28 cellular contexts compared by ENCODE assay signal in the genomic region with DNA sequence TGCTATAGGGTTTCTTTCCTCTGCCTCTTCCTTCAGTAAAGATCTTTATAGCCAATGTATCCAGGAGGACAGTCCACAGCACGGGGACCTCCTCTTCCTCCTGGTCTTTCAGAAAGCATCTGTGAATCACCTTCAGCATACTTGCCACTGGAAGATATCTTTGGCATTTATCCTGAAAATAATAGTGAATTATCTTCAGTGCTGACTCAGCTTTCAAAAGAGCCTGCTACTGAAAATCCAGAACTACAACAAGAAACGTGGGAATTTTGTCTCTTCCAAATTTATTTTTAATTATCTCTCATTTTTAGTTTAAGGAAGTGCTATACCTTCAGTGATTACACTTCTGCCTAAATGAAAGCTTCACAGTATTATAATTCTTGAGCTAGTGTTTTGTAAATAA. TPM values are rescaled to one million over a fixed set of nuclear protein-coding genes. Genes with fewer than 3 reads are reported as not detected.
"Had no signal": no experiment of that assay in that cellular context is flagged by ENCODE, and none has a peak within 500 bp of the region (broad histone marks: within the 10 kb centered on the region; RNA-seq: fewer than 3 reads in every experiment).

No MANE protein-coding gene starts in this region.

- H3K9me3 ChIP-seq: Peyer's patch had no signal

- H3K36me3 ChIP-seq: cardiac muscle cell, Peyer's patch had no signal

- H3K4me3 ChIP-seq: cardiac muscle cell, Peyer's patch had no signal

- DNase-seq: activated CD4-positive, alpha-beta memory T cell treated with anti-CD3 and anti-CD28 coated beads, Interleukin-2, amount 10 ng/mL, durations not matched to agents 7 days and 5 days; activated CD4-positive, alpha-beta T cell treated with anti-CD3 and anti-CD28 coated beads for 1 hour; activated CD4-positive, alpha-beta T cell treated with anti-CD3 and anti-CD28 coated beads for 48 hours; activated CD4-positive, CD25-positive, alpha-beta regulatory T cell; activated gamma-delta T cell; activated naive CD4-positive, alpha-beta T cell treated with Interleukin-2 at 50 U/mL for 16 hours; activated naive CD8-positive, alpha-beta T cell treated with anti-CD3 and anti-CD28 coated beads, Interleukin-2, amount 10 ng/mL, durations not matched to agents 7 days and 5 days; activated T-cell treated with anti-CD3 and anti-CD28 coated beads, Interleukin-2, amount 50 U/mL, for 24 hours; NCI-H1092 treated with DMSO at 0.1 percent for 48 hours; NCI-H1417; NCI-H1930; NCI-H2081 treated with DMSO at 0.1 percent for 48 hours; NCI-H510A; NCI-H526; NCI-H748 treated with DMSO at 0.1 percent for 48 hours; NK-92 treated with Interleukin-12 subunit alpha and Interleukin-12 subunit beta, amount 100 ng/mL, for 24 hours; PC-3; Peyer's patch; SIG-M5; SW 1271; T-helper 1 cell; T-helper 2 cell; T-helper 9 cell had no signal

- H3K27ac ChIP-seq: cardiac muscle cell, Peyer's patch, RWPE1, VCaP had no signal

- ATAC-seq: PC-3, Right ventricle myocardium inferior had no signal

- H3K27me3 ChIP-seq: cardiac muscle cell, Peyer's patch had no signal

RNA-seq across cellular contexts. Expression of a gene that starts 7.6 kb away (rescaled TPM):
- total RNA-seq: activated CD4-positive, alpha-beta memory T cell treated with anti-CD3 and anti-CD28 coated beads, Interleukin-2, amount 10 ng/mL, durations not matched to agents 7 days and 5 days; activated T-helper 2 cell treated with anti-CD3 and anti-CD28 coated beads, Interferon-gamma antibody, Interleukin-2, Interleukin-4, amounts not matched to agents 10 μg/mL and 5 μg/mL and 100 μg/mL, durations not matched to agents 14 hours and 24 hours and 36 hours had no signal
